Comparison of ENCODE assay signal across 20 cellular contexts in the genomic region with DNA sequence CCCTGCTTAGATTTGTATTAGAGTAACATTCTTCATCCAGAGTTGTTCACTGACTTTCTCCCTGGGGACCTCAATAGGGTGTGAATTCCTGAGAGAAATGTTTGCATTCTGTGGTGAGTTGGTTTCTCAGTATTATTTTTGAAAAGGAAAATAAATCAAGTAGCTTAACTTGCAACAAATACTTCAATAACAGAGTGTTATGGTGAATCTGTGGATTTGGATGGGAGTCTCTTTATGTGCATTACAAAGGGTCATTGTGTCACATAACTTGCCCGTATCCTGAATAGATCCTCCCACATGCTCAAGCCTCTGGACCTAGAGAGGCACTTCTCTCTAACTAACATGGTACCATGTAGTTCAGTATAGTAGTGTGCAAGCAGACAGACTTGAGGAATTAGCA.
DNase-seq lines count a peak whose midpoint lies in the region; ATAC-seq and TF ChIP-seq lines count a peak whose summit lies in the region.
"Had no signal": no experiment of that assay in that cellular context is flagged by ENCODE, and none has a peak within 500 bp of the region (broad histone marks: within the 10 kb centered on the region; RNA-seq: fewer than 3 reads in every experiment).

No MANE protein-coding gene starts in this region.

- H3K9me3 Mint-ChIP-seq in nephron progenitor cell = no peaks in the 10 kb centered on the region
- no peaks in the 10 kb centered on the region for H3K9me3 Mint-ChIP-seq in T-helper 2 cell treated with Interferon-gamma antibody and Interleukin-4, amounts not matched to agents 5 μg/mL and 100 μg/mL, for 36 hours
- H3K9me3 Mint-ChIP-seq: activated T-cell treated with anti-CD3 and anti-CD28 coated beads, Interleukin-2, amount 50 U/mL, for 72 hours; naive thymus-derived CD4-positive, alpha-beta T cell; stimulated activated effector memory CD8-positive, alpha-beta T cell treated with anti-CD3 and anti-CD28 coated beads, Interleukin-12 subunit alpha, Interleukin-12 subunit beta, amount 100 ng/mL, for 72 hours had no signal

- TF ChIP-seq CTCF in RWPE2 (IDR thresholded peaks at IDR 0.05; ENCODE audit: poor library complexity, severe bottlenecking) = no peak
- TF ChIP-seq CTCF in nephron progenitor cell (IDR thresholded peaks at IDR 0.05) = no peak

- H3K27me3 Mint-ChIP-seq in nephron progenitor cell (ENCODE audit: low read depth, poor library complexity) = no peaks in the 10 kb centered on the region
- H3K27me3 Mint-ChIP-seq in T-helper 2 cell treated with Interferon-gamma antibody and Interleukin-4, amounts not matched to agents 5 μg/mL and 100 μg/mL, for 36 hours (ENCODE audit: low read depth) = peaks cover 27% of the 10 kb centered on the region

- no peaks in the 10 kb centered on the region for H3K27me3 ChIP-seq in RWPE2 (ENCODE audit: insufficient read depth, poor library complexity, severe bottlenecking)
- no peaks in the 10 kb centered on the region for H3K27me3 ChIP-seq in ectodermal cell (ENCODE audit: control insufficient read depth, insufficient read depth, low read length, poor library complexity, severe bottlenecking)
- H3K27me3 ChIP-seq: right lobe of liver, vagina had no signal

- 18 to 33% methylated on average over 1 of the region's 1 CpG for WGBS in ectodermal cell, 2 experiments

- H3K9me3 ChIP-seq in RWPE2 (ENCODE audit: severe bottlenecking) (no peaks in the 10 kb centered on the region), ectodermal cell (ENCODE audit: control insufficient read depth, low read length) (no peaks in the 10 kb centered on the region)
- H3K9me3 ChIP-seq: right lobe of liver, vagina had no signal

- H3K4me3 Mint-ChIP-seq in nephron progenitor cell = no peak overlapping the region
- H3K4me3 Mint-ChIP-seq in T-helper 2 cell treated with Interferon-gamma antibody and Interleukin-4, amounts not matched to agents 5 μg/mL and 100 μg/mL, for 36 hours = no peak overlapping the region
- H3K4me3 Mint-ChIP-seq: activated T-cell treated with anti-CD3 and anti-CD28 coated beads, Interleukin-2, amount 50 U/mL, for 72 hours; naive thymus-derived CD4-positive, alpha-beta T cell; stimulated activated effector memory CD8-positive, alpha-beta T cell treated with anti-CD3 and anti-CD28 coated beads, Interleukin-12 subunit alpha, Interleukin-12 subunit beta, amount 100 ng/mL, for 72 hours had no signal

- peaks cover 85% of the 10 kb centered on the region for H3K4me1 Mint-ChIP-seq in nephron progenitor cell
- peaks cover 4% of the 10 kb centered on the region for H3K4me1 Mint-ChIP-seq in T-helper 2 cell treated with Interferon-gamma antibody and Interleukin-4, amounts not matched to agents 5 μg/mL and 100 μg/mL, for 36 hours (ENCODE audit: low read depth)

- H3K36me3 ChIP-seq in RWPE2 (ENCODE audit: low read depth) (peaks cover 24% of the 10 kb centered on the region), ectodermal cell (ENCODE audit: control insufficient read depth, insufficient read depth, low read length) (no peaks in the 10 kb centered on the region)
- H3K36me3 ChIP-seq: right lobe of liver, vagina had no signal

- ATAC-seq in RWPE2 (ENCODE audit: low read depth) (no peak), HG03521 (IDR thresholded peaks at IDR 0.05; ENCODE audit: unreplicated experiment) (no peak)
- ATAC-seq: activated T-cell treated with anti-CD3 and anti-CD28 coated beads, Interleukin-2, amount 50 U/mL, for 72 hours; left colon; naive thymus-derived CD4-positive, alpha-beta T cell; stimulated activated effector memory CD8-positive, alpha-beta T cell treated with anti-CD3 and anti-CD28 coated beads, Interleukin-12 subunit alpha, Interleukin-12 subunit beta, amount 100 ng/mL, for 72 hours had no signal

- H3K4me1 ChIP-seq in RWPE2 (ENCODE audit: insufficient read depth, poor library complexity, severe bottlenecking) (peaks cover 41% of the 10 kb centered on the region), ectodermal cell (ENCODE audit: control insufficient read depth, insufficient read depth, low read length) (peaks cover 62% of the 10 kb centered on the region)
- H3K4me1 ChIP-seq: right lobe of liver had no signal

- no peak overlapping the region for H3K4me3 ChIP-seq in RWPE2 (ENCODE audit: severe bottlenecking)
- no peak overlapping the region for H3K4me3 ChIP-seq in ectodermal cell (ENCODE audit: insufficient read depth, low read depth, low read length)
- H3K4me3 ChIP-seq: right lobe of liver, vagina had no signal

- peak overlapping the region; percentile 76 for H3K27ac Mint-ChIP-seq in nephron progenitor cell
- no peak overlapping the region for H3K27ac Mint-ChIP-seq in T-helper 2 cell treated with Interferon-gamma antibody and Interleukin-4, amounts not matched to agents 5 μg/mL and 100 μg/mL, for 36 hours
- H3K27ac Mint-ChIP-seq: activated T-cell treated with anti-CD3 and anti-CD28 coated beads, Interleukin-2, amount 50 U/mL, for 72 hours; naive thymus-derived CD4-positive, alpha-beta T cell; stimulated activated effector memory CD8-positive, alpha-beta T cell treated with anti-CD3 and anti-CD28 coated beads, Interleukin-12 subunit alpha, Interleukin-12 subunit beta, amount 100 ng/mL, for 72 hours had no signal

- H3K27ac ChIP-seq in RWPE2 (ENCODE audit: poor library complexity, severe bottlenecking) = peak overlapping the region; percentile 99
- H3K27ac ChIP-seq in ectodermal cell (ENCODE audit: insufficient read depth, low read depth, low read length, poor library complexity, severe bottlenecking) = peak overlapping the region; percentile 81
- H3K27ac ChIP-seq: right lobe of liver, vagina had no signal

- DNase-seq in AG08395 (ENCODE audit: low spot score) = peak; percentile 38
- no peak for DNase-seq in RWPE2 (ENCODE audit: low spot score)
- DNase-seq in nephron progenitor cell = no peak
- DNase-seq in epidermal melanocyte (ENCODE audit: insufficient read length, low spot score) = no peak
- DNase-seq in foreskin melanocyte = no peak
- no peak for DNase-seq in T-helper 2 cell treated with Interferon-gamma antibody and Interleukin-4, amounts not matched to agents 5 μg/mL and 100 μg/mL, for 36 hours (ENCODE audit: low spot score)
- DNase-seq: activated CD4-positive, alpha-beta T cell treated with anti-CD3 and anti-CD28 coated beads, Interleukin-2, amount 50 U/mL, for 4 hours; activated T-cell treated with anti-CD3 and anti-CD28 coated beads, Interleukin-2, amount 50 U/mL, for 72 hours; amygdala; GOT3; left colon; MV-4-11; naive thymus-derived CD4-positive, alpha-beta T cell; right lobe of liver; stimulated activated CD4-positive, alpha-beta T cell treated with anti-CD3 and anti-CD28 coated beads, Interleukin-4, amount 100 ng/mL, for 4 hours; T-helper 9 cell had no signal

- no peaks in the 10 kb centered on the region for H3K36me3 Mint-ChIP-seq in nephron progenitor cell (ENCODE audit: low read depth)
- no peaks in the 10 kb centered on the region for H3K36me3 Mint-ChIP-seq in T-helper 2 cell treated with Interferon-gamma antibody and Interleukin-4, amounts not matched to agents 5 μg/mL and 100 μg/mL, for 36 hours (ENCODE audit: low read depth)
- H3K36me3 Mint-ChIP-seq: naive thymus-derived CD4-positive, alpha-beta T cell; stimulated activated effector memory CD8-positive, alpha-beta T cell treated with anti-CD3 and anti-CD28 coated beads, Interleukin-12 subunit alpha, Interleukin-12 subunit beta, amount 100 ng/mL, for 72 hours had no signal
